ENCODE assay signal across 8 cellular contexts in genomic region chr1:66282343-66282852, GRCh38.
DNase-seq lines count a peak whose midpoint lies in the region; ATAC-seq and TF ChIP-seq lines count a peak whose summit lies in the region.

No MANE protein-coding gene starts in this region.

- DNase-seq in AG10803 (ENCODE audit: low read depth) (peak; percentile 69), activated T-cell treated with anti-CD3 and anti-CD28 coated beads for 4 hours (peak; percentile 63), heart left ventricle (peak in 1 of 5 donors; percentile 28), NCI-H128 (lab: John Stamatoyannopoulos, UW; ENCODE audit: unreplicated experiment) (no peak), NCI-H748 (lab: John Stamatoyannopoulos, UW; ENCODE audit: unreplicated experiment) (no peak)
- peak; percentile 25 to 27 for DNase-seq in stimulated activated CD8-positive, alpha-beta memory T cell treated with anti-CD3 and anti-CD28 coated beads, Interleukin-4, amount 100 ng/mL, for 4 hours (ENCODE audit: low read depth in 2 of 2, low spot score in 1 of 2)

- ATAC-seq in GM19452 (IDR thresholded peaks at IDR 0.05; ENCODE audit: unreplicated experiment) (peak; percentile 78), HG03460 (IDR thresholded peaks at IDR 0.05; ENCODE audit: unreplicated experiment) (peak; percentile 74), heart left ventricle (peak in 3 of 4 donors; percentile 41 to 81 (median 77))

- no peaks in the 10 kb centered on the region for H3K9me3 ChIP-seq in heart left ventricle

- peak overlapping the region in 5 of 12 donors; percentile 7 to 78 (median 61) for H3K27ac ChIP-seq in heart left ventricle

- H3K27me3 ChIP-seq in heart left ventricle: no peaks in the 10 kb centered on the region

- intact Hi-C loops in heart left ventricle (cut with DNase I): loop anchor here in 1 of 10 donors (5.0 kb wide), 1 partner anchor 45 kb away; no protein-coding TSS in a partner anchor

- H3K4me1 ChIP-seq in heart left ventricle: peaks cover 0 to 59% (median 15%) of the 10 kb centered on the region in 12 donors

- TF ChIP-seq CTCF in AG10803 (conservative IDR thresholded peaks at IDR 0.05; ENCODE audit: low read length): peak; percentile 15; the same call in 1 of the 2 replicates
- TF ChIP-seq CTCF in heart left ventricle (IDR thresholded peaks at IDR 0.05): peak in 4 of 12 donors; percentile 7 to 36 (median 24)

- no peak for TF ChIP-seq POLR2A in heart left ventricle (IDR thresholded peaks at IDR 0.05)

- H3K4me3 ChIP-seq in AG10803 (ENCODE audit: low read length) (no peak overlapping the region), heart left ventricle (no peak overlapping the region)

- no peaks in the 10 kb centered on the region for H3K36me3 ChIP-seq in heart left ventricle

- WGBS in heart left ventricle, 4 donors: 25 to 54% (median 44%) methylated on average over 2 of the region's 2 CpGs

Comparison
In these comparisons a context has a peak if more than half of its experiments do, and no peak if none do; other contexts are left out.
1. DNase-seq: peak in AG10803 (single experiment), activated T-cell treated with anti-CD3 and anti-CD28 coated beads for 4 hours (single experiment) and stimulated activated CD8-positive, alpha-beta memory T cell treated with anti-CD3 and anti-CD28 coated beads, Interleukin-4, amount 100 ng/mL, for 4 hours (2 of 2); none in NCI-H128 (single experiment) and NCI-H748 (single experiment).
2. Peak in every context shown above with its lines, with median percentiles within 50 percentile points of each other: ATAC-seq.